Comparison of ENCODE assay signal across 9 cellular contexts in the genomic region with DNA sequence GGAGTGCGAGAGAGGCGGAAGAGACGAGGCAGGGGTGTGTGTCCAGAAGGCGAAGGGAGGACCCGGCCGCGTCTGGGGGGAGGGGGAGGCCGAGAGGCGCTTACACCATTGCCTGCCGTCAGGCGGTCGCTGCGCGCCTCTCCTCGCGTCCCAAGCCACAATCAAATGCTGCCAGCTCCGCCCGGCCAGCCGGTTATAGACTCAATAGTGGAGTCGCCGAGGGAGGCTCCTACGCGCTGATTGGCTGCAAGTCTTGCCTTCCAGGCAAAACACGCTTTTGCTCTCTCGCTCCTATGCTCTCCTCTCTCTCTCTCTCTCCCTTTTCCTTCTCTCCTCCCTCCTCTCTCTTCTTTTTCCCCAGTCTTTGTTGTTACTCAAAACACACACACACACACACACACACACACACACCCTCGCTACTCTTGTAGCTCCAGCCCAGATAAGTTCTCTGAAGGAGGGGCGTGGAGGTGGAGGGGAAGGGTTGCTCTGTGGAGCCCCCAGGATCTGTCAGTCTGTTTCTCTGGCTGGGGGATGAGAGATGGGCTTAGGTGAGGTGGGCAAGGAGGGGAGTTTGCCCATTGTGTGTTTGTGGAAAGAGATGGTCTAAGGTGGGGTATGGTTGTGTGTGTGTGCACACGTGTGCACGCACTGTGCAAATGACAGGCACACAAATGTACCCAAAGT. TPM values are rescaled to one million over a fixed set of nuclear protein-coding genes. Genes with fewer than 3 reads are reported as not detected.
DNase-seq lines count a peak whose midpoint lies in the region; ATAC-seq, FAIRE-seq and TF ChIP-seq lines count a peak whose summit lies in the region.
"Had no signal": no experiment of that assay in that cellular context is flagged by ENCODE, and none has a peak within 500 bp of the region (broad histone marks: within the 10 kb centered on the region; RNA-seq: fewer than 3 reads in every experiment).

A gene (minus strand): TSS at position 170 of the 684 bp plus-strand sequence. CDS start 226 bp downstream, outside the sequence.

- H4K20me1 ChIP-seq in GM23338 (replicated peaks; ENCODE audit: insufficient read depth): peaks cover 8% of the 10 kb centered on the region; the same call in 1 of the 2 replicates
- peaks cover 8% of the 10 kb centered on the region for H4K20me1 ChIP-seq in K562 (replicated peaks; ENCODE audit: control insufficient read depth, insufficient read depth, low read length)
- H4K20me1 ChIP-seq in Karpas-422 (ENCODE audit: insufficient read depth, low read depth, low read length): no peaks in the 10 kb centered on the region

- H2AFZ ChIP-seq in GM23338 (peak within 1 kb of the TSS; percentile 94), K562 (ENCODE audit: low read depth, low read length) (no peak within 1 kb of the TSS), Karpas-422 (ENCODE audit: low read length) (no peak within 1 kb of the TSS)

- H3K4me1 ChIP-seq in GM23338 (ENCODE audit: insufficient read depth): peaks cover 14% of the 10 kb centered on the region
- peaks cover 0 to 25% of the 10 kb centered on the region in 2 experiments; a peak in 2 of 5 replicates for H3K4me1 ChIP-seq in K562 (replicated peaks in 1 of 2; ENCODE audit: control insufficient read depth in 2 of 2, insufficient read depth in 2 of 2, low read length in 2 of 2)
- H3K4me1 ChIP-seq in Karpas-422 (ENCODE audit: low read length): peaks cover 6% of the 10 kb centered on the region

- H3K79me2 ChIP-seq in GM23338 (replicated peaks; ENCODE audit: insufficient read depth) (no peaks in the 10 kb centered on the region), K562 (ENCODE audit: control insufficient read depth, insufficient read depth, low read length) (no peaks in the 10 kb centered on the region), Karpas-422 (ENCODE audit: low read length) (no peaks in the 10 kb centered on the region)

- H3K4me2 ChIP-seq in GM23338 (peak within 1 kb of the TSS; percentile 95), K562 (ENCODE audit: insufficient read depth, low read length) (no peak within 1 kb of the TSS), Karpas-422 (ENCODE audit: low read depth, low read length, poor library complexity, severe bottlenecking) (no peak within 1 kb of the TSS)

- H3K9me2 ChIP-seq in GM23338 (ENCODE audit: insufficient read depth) (no peaks in the 10 kb centered on the region), Karpas-422 (replicated peaks; ENCODE audit: insufficient read depth, low read length) (no peaks in the 10 kb centered on the region)

- intact Hi-C loops in K562 (cut with micrococcal nuclease): loop anchor here (1.0 to 5.0 kb wide), 2 partner anchors 116 to 298 kb away; no protein-coding TSS in a partner anchor

- H3K9me3 ChIP-seq in AG04450 (ENCODE audit: control insufficient read depth, insufficient read depth, low read length) (peaks cover 7% of the 10 kb centered on the region; the same call in 1 of the 2 replicates), K562 (replicated peaks; ENCODE audit: control insufficient read depth, insufficient read depth, low read depth, low read length) (no peaks in the 10 kb centered on the region), iPS-18c (ENCODE audit: control insufficient read depth, insufficient read depth, low read length) (peaks cover 3% of the 10 kb centered on the region), Karpas-422 (ENCODE audit: low read length) (no peaks in the 10 kb centered on the region)

- H3K27ac Mint-ChIP-seq in GM23338: no peak within 1 kb of the TSS

- H3K36me3 ChIP-seq in GM23338 (ENCODE audit: insufficient read depth) (no peaks in the 10 kb centered on the region), K562 (ENCODE audit: control insufficient read depth, insufficient read depth, low read length) (no peaks in the 10 kb centered on the region), Karpas-422 (ENCODE audit: insufficient read depth, low read length) (no peaks in the 10 kb centered on the region)

- H3K9me1 ChIP-seq in K562 (ENCODE audit: control insufficient read depth, insufficient read depth, low read length): no peaks in the 10 kb centered on the region

- H3K27me3 ChIP-seq in AG04450 (ENCODE audit: control insufficient read depth, insufficient read depth, low read length) (peaks cover 75% of the 10 kb centered on the region), GM23338 (ENCODE audit: insufficient read depth) (peaks cover 95% of the 10 kb centered on the region), K562 (ENCODE audit: control insufficient read depth in 2 of 2, insufficient read depth in 2 of 2, low read length in 2 of 2) (peaks cover 38 to 64% of the 10 kb centered on the region in 2 experiments; a peak in 4 of 5 replicates), Karpas-422 (ENCODE audit: low read length) (no peaks in the 10 kb centered on the region)

- H3K4me3 Mint-ChIP-seq in GM23338: peak within 1 kb of the TSS; percentile 73

- CTCF ChIA-PET in AG04450 (lab: Charles Lee) (interaction anchor here (1.1 to 8.1 kb wide), 12 partner anchors 9 to 438 kb away, joined by 3 to 249 read pairs (median 8); a partner anchor contains a TSS), K562 (lab: Yijun Ruan, JAX; ENCODE audit: low intra/inter-chr PET ratio) (interaction anchor here (1.2 to 6.2 kb wide), 3 partner anchors 43 to 135 kb away, joined by 9 to 134 read pairs (median 24); no protein-coding TSS in a partner anchor)

- no peak within 1 kb of the TSS for H3K27ac ChIP-seq in AG04450 (ENCODE audit: low read depth, low read length)
- no peak within 1 kb of the TSS for H3K27ac ChIP-seq in GM23338 (ENCODE audit: low read depth)
- H3K27ac ChIP-seq in K562 (ENCODE audit: extremely low read depth, low read depth, low read length): no peak within 1 kb of the TSS
- H3K27ac ChIP-seq in skin epidermis: peak within 1 kb of the TSS in 17 of 21 experiments; percentile 4 to 79 (median 63)
- no peak within 1 kb of the TSS for H3K27ac ChIP-seq in Karpas-422 (ENCODE audit: low read length)

- DNase-seq in AG04450 (ENCODE audit: low read depth, low spot score) (no peak), GM23338 (ENCODE audit: low spot score) (peak; percentile 93), NCI-H748 (lab: John Stamatoyannopoulos, UW; ENCODE audit: unreplicated experiment) (peak; percentile 88), K562 (ENCODE audit: extremely low read depth in 1 of 4, low spot score in 3 of 4) (peak in 1 of 4 experiments; percentile 13), Karpas-422 (no peak)

- H3K9ac ChIP-seq in K562 (ENCODE audit: insufficient read depth in 1 of 2, low read depth in 2 of 2, low read length in 2 of 2) (no peak within 1 kb of the TSS), Karpas-422 (ENCODE audit: low read length) (no peak within 1 kb of the TSS)

- ATAC-seq in GM23338: peak; percentile 55
- ATAC-seq in K562: no peak
- ATAC-seq in HG03354 (IDR thresholded peaks at IDR 0.05; ENCODE audit: poor library complexity, severe bottlenecking, unreplicated experiment): no peak

- peak; percentile 32 for FAIRE-seq in K562 (lab: Jason Lieb, UNC)

- in situ Hi-C loops in K562 (cut with MboI): loop anchor here (5.0 kb wide), 2 partner anchors 133 to 423 kb away; no protein-coding TSS in a partner anchor

- BruUV-seq in K562 (replicated peaks; lab: Mats Ljungman, UMichigan): no TSS peak

- no peak for TF ChIP-seq EP300 in K562 (IDR thresholded peaks at IDR 0.05; ENCODE audit: low read length)

- H3K36me3 Mint-ChIP-seq in GM23338 (ENCODE audit: low read depth): no peaks in the 10 kb centered on the region; the same call in 2 of the 3 replicates

- no peak for TF ChIP-seq POLR2A in K562 (conservative IDR thresholded peaks at IDR 0.05)

- TF ChIP-seq CTCF in AG04450 (IDR thresholded peaks at IDR 0.05; ENCODE audit: low read depth, low read length): no peak
- TF ChIP-seq CTCF in GM23338 (conservative IDR thresholded peaks at IDR 0.05; ENCODE audit: low read depth in 2 of 2): no peak
- TF ChIP-seq CTCF in K562 (IDR thresholded peaks at IDR 0.05 in 2 of 3, conservative IDR thresholded peaks at IDR 0.05 in 1 of 3; ENCODE audit: insufficient read depth in 2 of 3, low read depth in 1 of 3, low read length in 3 of 3): no peak

- no peak for TF ChIP-seq RAD21 in K562 (CRISPR knock-in tag; conservative IDR thresholded peaks at IDR 0.05 in 1 of 2, IDR thresholded peaks at IDR 0.05 in 1 of 2)

- H3K4me3 ChIP-seq in AG04450 (ENCODE audit: low read depth, low read length) (peak within 1 kb of the TSS; percentile 25; the same call in 1 of the 2 replicates), GM23338 (peak within 1 kb of the TSS; percentile 66), K562 (no peak within 1 kb of the TSS), iPS-18c (ENCODE audit: insufficient read depth, low read depth, low read length) (peak within 1 kb of the TSS; percentile 50), skin epidermis (peak within 1 kb of the TSS; percentile 33 to 56 (median 39)), Karpas-422 (ENCODE audit: low read length) (no peak within 1 kb of the TSS)

- peaks cover 32% of the 10 kb centered on the region for H3K4me1 Mint-ChIP-seq in GM23338

- 13% methylated on average over 19 of the region's 29 CpGs for WGBS in K562 (ENCODE audit: insufficient coverage, low coverage, missing lambda C conversion rate)

- H3K27me3 Mint-ChIP-seq in GM23338 (ENCODE audit: insufficient read depth, low read depth, poor library complexity): peaks cover 75% of the 10 kb centered on the region

- H3K9me3 Mint-ChIP-seq in GM23338: no peaks in the 10 kb centered on the region; the same call in 2 of the 3 replicates

- peaks cover 3% of the 10 kb centered on the region; the same call in 1 of the 2 replicates for H3F3A ChIP-seq in GM23338 (replicated peaks; ENCODE audit: low read depth)

- POLR2A ChIA-PET in AG04450 (lab: Yijun Ruan, JAX): no interaction called here
- POLR2A ChIA-PET in K562 (lab: Yijun Ruan, JAX): interaction anchor here (0.7 to 1.2 kb wide), 2 partner anchors 135 to 147 kb away, joined by 3 read pairs; no protein-coding TSS in a partner anchor

RNA-seq across cellular contexts. Expression of the gene that starts here (rescaled TPM):
- polyA plus RNA-seq in AG04450 (2011; rRNA removed) (not detected in 2 replicates), GM23338 (2016; fragmentation: Nextera tagmentation; extraction: Ambion mirVana) (0.19 and 0.27 TPM in 2 replicates), K562 (2011; rRNA removed) (not detected in 2 replicates), K562 (2014; fragmentation: Illumina TruSeq; extraction: Trizol) (not detected in 2 replicates), K562 (2014; fragmentation: Nextera tagmentation; extraction: Ambion mirVana) (not detected), K562 (2014; rRNA removed) (not detected in 2 replicates)
- not detected in 2 replicates for polyA minus RNA-seq in AG04450 (2011; rRNA and poly(A)+ RNA removed)
- total RNA-seq in GM23338 (2014; rRNA removed; shearing (Covaris generic)): 0.14 TPM in 1 of 2 replicates, not detected in the other
- not detected in 2 replicates for total RNA-seq in K562 (2011; cell fraction: chromatin; rRNA removed; ENCODE audit: low replicate concordance)
- total RNA-seq in K562 (2011; cell fraction: nucleolus; rRNA removed): not detected in 2 replicates
- not detected in 2 replicates for total RNA-seq in K562 (2011; cell fraction: nucleoplasm; rRNA removed)
- total RNA-seq in K562 (2014; rRNA removed) (not detected in 2 replicates), K562 (2014; rRNA removed; fragmentation: Illumina TruSeq; extraction: Trizol) (not detected in 2 replicates), K562 (2015; rRNA removed; fragmentation: Illumina TruSeq; extraction: Trizol) (not detected in 2 replicates), K562 (2021) (not detected in 2 replicates)
- not detected in 2 replicates for polyA plus RNA-seq in K562 (2011; cell fraction: cytosol; rRNA removed)
- polyA plus RNA-seq in K562 (2011; cell fraction: nucleus; rRNA removed): not detected in 2 replicates
- polyA plus RNA-seq in K562 (2012): not detected in 2 replicates
- polyA minus RNA-seq in K562 (2011; rRNA and poly(A)+ RNA removed): not detected in 2 replicates
- polyA minus RNA-seq in K562 (2011; cell fraction: cytosol; rRNA and poly(A)+ RNA removed): not detected in 2 replicates
- polyA minus RNA-seq in K562 (2011; cell fraction: nucleus; rRNA and poly(A)+ RNA removed): not detected in 2 replicates
- 0.22 TPM in 1 of 2 replicates, not detected in the other for total RNA-seq in Karpas-422 (2014; rRNA removed; shearing (Covaris generic); ENCODE audit: low replicate concordance)
- total RNA-seq: epithelial cell of proximal tubule had no signal

Comparison
In these comparisons a context has a peak if more than half of its experiments do, and no peak if none do; other contexts are left out.
1. Peak in DNase-seq, ATAC-seq, H3K4me3 ChIP-seq and H3K4me2 ChIP-seq in GM23338; RNA of the gene not detected or under 1 TPM.
2. H3K27ac ChIP-seq: peak in skin epidermis (17 of 21); none in AG04450 (single experiment), GM23338 (single experiment), K562 (single experiment) and Karpas-422 (single experiment).
3. H3K4me3 ChIP-seq: peak in AG04450 (single experiment), iPS-18c (single experiment) and skin epidermis (7 of 7); none in K562 (single experiment) and Karpas-422 (single experiment).